Comparison of ENCODE assay signal across 9 cellular contexts in genomic region chr4:41281038-41281634, GRCh38. TPM values are rescaled to one million over a fixed set of nuclear protein-coding genes. Genes with fewer than 3 reads are reported as not detected.
DNase-seq lines count a peak whose midpoint lies in the region; ATAC-seq, FAIRE-seq and TF ChIP-seq lines count a peak whose summit lies in the region.
"Had no signal": no experiment of that assay in that cellular context is flagged by ENCODE, and none has a peak within 500 bp of the region (broad histone marks: within the 10 kb centered on the region; RNA-seq: fewer than 3 reads in every experiment).

No MANE protein-coding gene starts in this region.

- peaks cover 0 to 33% (median 10%) of the 10 kb centered on the region in 5 donors for H3K27me3 Mint-ChIP-seq in naive thymus-derived CD4-positive, alpha-beta T cell

- no peaks in the 10 kb centered on the region for H3K79me2 ChIP-seq in SU-DHL-6 (ENCODE audit: insufficient read depth, low read length)

- no peak overlapping the region for H3K27ac ChIP-seq in SU-DHL-6 (ENCODE audit: low read depth, low read length)
- H3K27ac ChIP-seq in esophagus muscularis mucosa (replicated peaks in 1 of 4), result no peak overlapping the region
- no peak overlapping the region for H3K27ac ChIP-seq in naive thymus-derived CD4-positive, alpha-beta T cell (ENCODE audit: low read depth, low read length)

- intact Hi-C loops in esophagus muscularis mucosa (cut with DNase I), result loop anchor here (2.0 to 5.0 kb wide), 3 partner anchors 361 to 601 kb away; no protein-coding TSS in a partner anchor
- intact Hi-C loops in naive thymus-derived CD4-positive, alpha-beta T cell (cut with micrococcal nuclease), result loop anchor here (1.0 kb wide), 2 partner anchors 601 to 607 kb away; no protein-coding TSS in a partner anchor

- peak; percentile 95 for FAIRE-seq in GM19239 (lab: Jason Lieb, UNC)

- H3K36me3 ChIP-seq in SU-DHL-6 (ENCODE audit: low read length) (no peaks in the 10 kb centered on the region), esophagus muscularis mucosa (no peaks in the 10 kb centered on the region)
- no peaks in the 10 kb centered on the region for H3K36me3 ChIP-seq in naive thymus-derived CD4-positive, alpha-beta T cell (ENCODE audit: control insufficient read depth in 2 of 3, insufficient read depth in 3 of 3, low read length in 3 of 3)

- WGBS in esophagus muscularis mucosa, result 13% methylated on average over 7 of the region's 7 CpGs

- POLR2A ChIA-PET in naive thymus-derived CD4-positive, alpha-beta T cell (lab: Charles Lee), result no interaction called here

- ATAC-seq in HG03103 (IDR thresholded peaks at IDR 0.05; ENCODE audit: low read depth, unreplicated experiment), result peak; percentile 90
- ATAC-seq in naive thymus-derived CD4-positive, alpha-beta T cell, result peak; percentile 82

- no peak overlapping the region for H3K4me3 Mint-ChIP-seq in naive thymus-derived CD4-positive, alpha-beta T cell
- H3K4me3 Mint-ChIP-seq: central memory CD8-positive, alpha-beta T cell had no signal

- H3K27me3 ChIP-seq in SU-DHL-6 (ENCODE audit: low read length) (no peaks in the 10 kb centered on the region), esophagus muscularis mucosa (peaks cover 0 to 10% (median 0%) of the 10 kb centered on the region in 4 donors)
- no peaks in the 10 kb centered on the region for H3K27me3 ChIP-seq in naive thymus-derived CD4-positive, alpha-beta T cell (ENCODE audit: control insufficient read depth in 2 of 2, insufficient read depth in 2 of 2, low read length in 2 of 2)

- H3F3A ChIP-seq in SU-DHL-6 (ENCODE audit: insufficient read depth), result no peaks in the 10 kb centered on the region

- DNase-seq in DMS153 treated with DMSO at 0.1 percent for 48 hours (lab: John Stamatoyannopoulos, UW; ENCODE audit: unreplicated experiment) (peak; percentile 42), GM19239 (ENCODE audit: insufficient read length, low spot score) (peak; percentile 63), NCI-H1930 (lab: John Stamatoyannopoulos, UW) (peak; percentile 52 to 56), esophagus muscularis mucosa (ENCODE audit: extremely low spot score) (no peak)
- peak in 5 of 9 donors; percentile 26 to 53 (median 40) for DNase-seq in naive thymus-derived CD4-positive, alpha-beta T cell
- DNase-seq in activated effector memory CD4-positive, alpha-beta T cell treated with anti-CD3 and anti-CD28 coated beads, Interleukin-2, amount 50 U/mL, for 16 hours, result no peak

- H4K20me1 ChIP-seq in SU-DHL-6 (ENCODE audit: low read depth, low read length), result no peaks in the 10 kb centered on the region

- H3K4me1 Mint-ChIP-seq in naive thymus-derived CD4-positive, alpha-beta T cell, result no peaks in the 10 kb centered on the region
- H3K4me1 Mint-ChIP-seq: central memory CD8-positive, alpha-beta T cell had no signal

- no peak for TF ChIP-seq POLR2A in esophagus muscularis mucosa (IDR thresholded peaks at IDR 0.05; ENCODE audit: low read depth)

- peak; percentile 84 for TF ChIP-seq CTCF in SU-DHL-6 (IDR thresholded peaks at IDR 0.05; ENCODE audit: insufficient read depth, low read length, poor library complexity, severe bottlenecking)
- TF ChIP-seq CTCF in esophagus muscularis mucosa (IDR thresholded peaks at IDR 0.05), result peak; percentile 83 to 91 (median 90)

- CTCF ChIA-PET in naive thymus-derived CD4-positive, alpha-beta T cell (lab: Charles Lee), result interaction anchor here (0.6 to 1.5 kb wide), 7 partner anchors 17 to 606 kb away, joined by 3 to 5 read pairs (median 3); no protein-coding TSS in a partner anchor

- no peak overlapping the region for H2AFZ ChIP-seq in SU-DHL-6 (ENCODE audit: low read depth, low read length, severe bottlenecking)

- no peak overlapping the region for H3K27ac Mint-ChIP-seq in naive thymus-derived CD4-positive, alpha-beta T cell

- H3K4me1 ChIP-seq in esophagus muscularis mucosa, result peaks cover 0 to 7% (median 4%) of the 10 kb centered on the region in 4 donors
- H3K4me1 ChIP-seq in naive thymus-derived CD4-positive, alpha-beta T cell (ENCODE audit: control insufficient read depth in 2 of 2, insufficient read depth in 2 of 2, low read length in 2 of 2), result no peaks in the 10 kb centered on the region

- no peaks in the 10 kb centered on the region for H3K9me3 Mint-ChIP-seq in naive thymus-derived CD4-positive, alpha-beta T cell
- H3K9me3 Mint-ChIP-seq: central memory CD8-positive, alpha-beta T cell had no signal

- no peaks in the 10 kb centered on the region for H3K9me2 ChIP-seq in SU-DHL-6 (replicated peaks; ENCODE audit: insufficient read depth, low read length)

- H3K4me3 ChIP-seq in SU-DHL-6 (ENCODE audit: insufficient read depth, low read length, poor library complexity, severe bottlenecking) (no peak overlapping the region), esophagus muscularis mucosa (no peak overlapping the region)
- no peak overlapping the region for H3K4me3 ChIP-seq in naive thymus-derived CD4-positive, alpha-beta T cell (ENCODE audit: low read length)

- H3K36me3 Mint-ChIP-seq in naive thymus-derived CD4-positive, alpha-beta T cell, result no peaks in the 10 kb centered on the region

- H3K9me3 ChIP-seq in SU-DHL-6 (ENCODE audit: insufficient read depth, low read length), result no peaks in the 10 kb centered on the region
- H3K9me3 ChIP-seq in esophagus muscularis mucosa, result no peaks in the 10 kb centered on the region
- H3K9me3 ChIP-seq in naive thymus-derived CD4-positive, alpha-beta T cell (ENCODE audit: control insufficient read depth in 2 of 3, low read length in 3 of 3), result no peaks in the 10 kb centered on the region

- H3K9ac ChIP-seq in SU-DHL-6 (ENCODE audit: low read length), result no peak overlapping the region

- no peak overlapping the region for H3K4me2 ChIP-seq in SU-DHL-6 (ENCODE audit: low read depth, low read length, poor library complexity, severe bottlenecking)

- no peak for TF ChIP-seq EP300 in esophagus muscularis mucosa (IDR thresholded peaks at IDR 0.05)

RNA-seq across cellular contexts. Expression of gene UCHL1, which starts 24.4 kb away (rescaled TPM):
- 100 to 1,000 TPM in 1 of 4 donors, 10 to 100 TPM in 3; 30.3 to 120 (median 40.8) TPM for total RNA-seq in esophagus muscularis mucosa
- total RNA-seq in naive thymus-derived CD4-positive, alpha-beta T cell, result under 1 TPM in 1 of 5 experiments, not detected in 4; 0.27 TPM
- polyA plus RNA-seq in naive thymus-derived CD4-positive, alpha-beta T cell, result not detected

Comparison
In these comparisons a context has a peak if more than half of its experiments do, and no peak if none do; other contexts are left out.
1. DNase-seq: peak in DMS153 treated with DMSO at 0.1 percent for 48 hours (single experiment), GM19239 (single experiment), NCI-H1930 (2 of 2) and naive thymus-derived CD4-positive, alpha-beta T cell (5 of 9); none in esophagus muscularis mucosa (single experiment) and activated effector memory CD4-positive, alpha-beta T cell treated with anti-CD3 and anti-CD28 coated beads, Interleukin-2, amount 50 U/mL, for 16 hours (single experiment).
2. RNA of gene UCHL1, which starts 24.4 kb away (total RNA-seq): 30.3 to 120 TPM in esophagus muscularis mucosa; 0.27 TPM in naive thymus-derived CD4-positive, alpha-beta T cell; every median in the first group is over 10 times any median in the second.